ENCODE assay signal across 14 cellular contexts in genomic region chr15:39362832-39363561, GRCh38.
DNase-seq lines count a peak whose midpoint lies in the region; FAIRE-seq and TF ChIP-seq lines count a peak whose summit lies in the region.
"Had no signal": no experiment of that assay in that cellular context is flagged by ENCODE, and none has a peak within 500 bp of the region (broad histone marks: within the 10 kb centered on the region; RNA-seq: fewer than 3 reads in every experiment).

No MANE protein-coding gene starts in this region.

- H3K27ac Mint-ChIP-seq in glutamatergic neuron (ENCODE audit: unreplicated experiment): no peak overlapping the region
- H3K27ac Mint-ChIP-seq: CD14-positive monocyte; T-helper 2 cell treated with Interferon-gamma antibody and Interleukin-4, amounts not matched to agents 5 μg/mL and 100 μg/mL, for 36 hours had no signal

- DNase-seq in AG08396 (ENCODE audit: low spot score) (peak; percentile 29), HT1080 (ENCODE audit: low read depth) (peak; percentile 82), adipocyte (ENCODE audit: low read depth) (peak; percentile 97), iris pigment epithelial cell (ENCODE audit: low read depth) (peak; percentile 87), small intestine (no peak), glutamatergic neuron (no peak), GF-D8 (lab: John Stamatoyannopoulos, UW) (no peak), foreskin melanocyte (no peak)
- DNase-seq: heart right ventricle; stimulated activated CD4-positive, alpha-beta T cell treated with anti-CD3 and anti-CD28 coated beads, Interleukin-15, amount 100 ng/mL, for 24 hours; stimulated activated naive CD4-positive, alpha-beta T cell had no signal

- FAIRE-seq in small intestine (lab: Jason Lieb, UNC): no peak

- H3K9me3 Mint-ChIP-seq in glutamatergic neuron (ENCODE audit: unreplicated experiment): no peaks in the 10 kb centered on the region
- H3K9me3 Mint-ChIP-seq: central memory CD8-positive, alpha-beta T cell; T-helper 2 cell treated with Interferon-gamma antibody and Interleukin-4, amounts not matched to agents 5 μg/mL and 100 μg/mL, for 36 hours had no signal

- H3K27me3 Mint-ChIP-seq in glutamatergic neuron (ENCODE audit: unreplicated experiment): no peaks in the 10 kb centered on the region

- no peaks in the 10 kb centered on the region for H3K9me3 ChIP-seq in adipocyte (ENCODE audit: control insufficient read depth, low read length)
- no peaks in the 10 kb centered on the region for H3K9me3 ChIP-seq in small intestine (ENCODE audit: control insufficient read depth, low read depth)
- H3K9me3 ChIP-seq: heart right ventricle had no signal

- TF ChIP-seq CTCF in glutamatergic neuron (IDR thresholded peaks at IDR 0.05; ENCODE audit: partially characterized antibody, unreplicated experiment): no peak

- H3K36me3 ChIP-seq in adipocyte (ENCODE audit: control insufficient read depth, insufficient read depth, low read length, severe bottlenecking): no peaks in the 10 kb centered on the region
- no peaks in the 10 kb centered on the region for H3K36me3 ChIP-seq in small intestine (ENCODE audit: control insufficient read depth in 2 of 2, insufficient read depth in 2 of 2, low read length in 2 of 2)
- H3K36me3 ChIP-seq: heart right ventricle had no signal

- no peaks in the 10 kb centered on the region for H3K36me3 Mint-ChIP-seq in glutamatergic neuron (ENCODE audit: unreplicated experiment)

- 91 to 92% (median 92%) methylated on average over 8 of the region's 8 CpGs for WGBS in small intestine, 3 donors

- H3K4me1 ChIP-seq in adipocyte (ENCODE audit: control insufficient read depth, insufficient read depth, low read length): peaks cover 60% of the 10 kb centered on the region
- no peaks in the 10 kb centered on the region for H3K4me1 ChIP-seq in small intestine (ENCODE audit: control insufficient read depth in 2 of 2, insufficient read depth in 1 of 2, low read depth in 1 of 2, low read length in 1 of 2)

- H3K4me3 ChIP-seq in adipocyte (ENCODE audit: low read length) (no peak overlapping the region), small intestine (ENCODE audit: low read depth in 1 of 2, low read length in 2 of 2) (no peak overlapping the region)
- H3K4me3 ChIP-seq: heart right ventricle had no signal

- H3K4me1 Mint-ChIP-seq in glutamatergic neuron (ENCODE audit: low read depth, unreplicated experiment): peaks cover 2% of the 10 kb centered on the region
- H3K4me1 Mint-ChIP-seq: central memory CD8-positive, alpha-beta T cell had no signal

- H3K9ac ChIP-seq in adipocyte (ENCODE audit: low read length): no peak overlapping the region

- H3K4me3 Mint-ChIP-seq in glutamatergic neuron (ENCODE audit: unreplicated experiment): no peak overlapping the region
- H3K4me3 Mint-ChIP-seq: CD14-positive monocyte; central memory CD8-positive, alpha-beta T cell; T-helper 2 cell treated with Interferon-gamma antibody and Interleukin-4, amounts not matched to agents 5 μg/mL and 100 μg/mL, for 36 hours had no signal

- H3K27me3 ChIP-seq in adipocyte (replicated peaks; ENCODE audit: control insufficient read depth, insufficient read depth, low read length) (no peaks in the 10 kb centered on the region), small intestine (ENCODE audit: control insufficient read depth in 2 of 2, insufficient read depth in 2 of 2, low read length in 2 of 2) (no peaks in the 10 kb centered on the region)
- H3K27me3 ChIP-seq: heart right ventricle had no signal

- H3K27ac ChIP-seq in small intestine (ENCODE audit: low read depth in 1 of 2, low read length in 1 of 2): no peak overlapping the region
- H3K27ac ChIP-seq: heart right ventricle had no signal

Comparison
In these comparisons a context has a peak if more than half of its experiments do, and no peak if none do; other contexts are left out.
1. DNase-seq: peak in AG08396 (single experiment), HT1080 (single experiment), adipocyte (single experiment) and iris pigment epithelial cell (single experiment); none in small intestine (single experiment), glutamatergic neuron (single experiment), GF-D8 (single experiment) and foreskin melanocyte (single experiment).